6 cellular contexts compared by ENCODE assay signal in genomic region chr13:89003656-89004055, GRCh38.
"Had no signal": no experiment of that assay in that cellular context is flagged by ENCODE, and none has a peak within 500 bp of the region (broad histone marks: within the 10 kb centered on the region; RNA-seq: fewer than 3 reads in every experiment).

No MANE protein-coding gene starts in this region.

- H3K9ac ChIP-seq: GM23248 had no signal

- H3K36me3 ChIP-seq: HAP-1 had no signal

- H3K9me3 ChIP-seq: HAP-1 had no signal

- H3K4me1 ChIP-seq: HAP-1 had no signal

- H3K4me3 ChIP-seq: GM23248, HAP-1 had no signal

- H3K27ac ChIP-seq: GM23248 had no signal

- DNase-seq: GM23248, GOT3, H7, HFFc6, IMR-90 had no signal

- H2AFZ ChIP-seq: GM23248 had no signal
